In the genomic region with DNA sequence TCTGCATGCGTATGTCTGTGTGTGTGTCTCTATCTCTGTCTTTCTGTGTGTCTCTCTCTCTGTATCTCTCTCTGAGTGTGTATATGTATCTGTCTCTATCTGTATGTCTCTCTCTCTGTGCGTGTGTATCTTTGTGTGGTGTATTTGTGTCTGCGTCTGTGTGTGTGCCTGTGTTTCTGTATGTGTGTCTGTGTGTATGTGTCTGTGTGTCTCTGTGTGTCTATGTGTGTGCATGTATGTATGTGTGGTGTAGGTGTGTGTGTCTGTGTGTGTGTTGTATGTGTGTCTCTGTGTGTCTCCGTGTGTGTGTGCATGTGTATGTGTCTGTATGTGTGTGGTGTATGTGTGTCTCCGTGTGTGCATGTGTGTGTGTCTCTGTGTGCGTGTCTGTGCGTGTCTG, we compare ENCODE assay signal across 18 cellular contexts.
"Had no signal": no experiment of that assay in that cellular context is flagged by ENCODE, and none has a peak within 500 bp of the region (broad histone marks: within the 10 kb centered on the region; RNA-seq: fewer than 3 reads in every experiment).

No MANE protein-coding gene starts in this region.

- H3K79me2 ChIP-seq: hepatocyte had no signal

- H3K4me3 ChIP-seq: coronary artery, hepatocyte, lung, ovary, smooth muscle cell, vagina had no signal

- H3K9me3 ChIP-seq: ovary, vagina had no signal

- H3K4me3 Mint-ChIP-seq: endodermal cell; naive thymus-derived CD8-positive, alpha-beta T cell; type B pancreatic cell had no signal

- H3K27ac Mint-ChIP-seq: endodermal cell had no signal

- H3K36me3 ChIP-seq: ovary, vagina had no signal

- H3K4me1 Mint-ChIP-seq: naive thymus-derived CD8-positive, alpha-beta T cell had no signal

- H3K27ac ChIP-seq: coronary artery, foreskin keratinocyte, ovary, vagina had no signal

- H3K27me3 ChIP-seq: foreskin keratinocyte, hepatocyte, ovary, vagina had no signal

- H3K36me3 Mint-ChIP-seq: naive thymus-derived CD8-positive, alpha-beta T cell; type B pancreatic cell had no signal

- H3K4me1 ChIP-seq: foreskin keratinocyte had no signal

- H3K9me3 Mint-ChIP-seq: endodermal cell; naive thymus-derived CD8-positive, alpha-beta T cell; type B pancreatic cell had no signal

- FAIRE-seq: endothelial cell of umbilical vein had no signal

- ATAC-seq: foreskin keratinocyte; left colon; left ventricle myocardium superior; naive thymus-derived CD8-positive, alpha-beta T cell; right cardiac atrium had no signal

- DNase-seq: effector CD4-positive, alpha-beta T cell; endodermal cell; foreskin keratinocyte; left colon; left ventricle myocardium superior; naive thymus-derived CD8-positive, alpha-beta T cell; nucleus accumbens; ovary; right cardiac atrium; stimulated activated CD4-positive, alpha-beta T cell treated with anti-CD3 and anti-CD28 coated beads, Interleukin-2, amount 100 ng/mL, for 48 hours; stimulated activated naive CD4-positive, alpha-beta T cell treated with Interleukin-2 at 50 U/mL for 16 hours had no signal

- H2AFZ ChIP-seq: hepatocyte had no signal
